In the genomic region with DNA sequence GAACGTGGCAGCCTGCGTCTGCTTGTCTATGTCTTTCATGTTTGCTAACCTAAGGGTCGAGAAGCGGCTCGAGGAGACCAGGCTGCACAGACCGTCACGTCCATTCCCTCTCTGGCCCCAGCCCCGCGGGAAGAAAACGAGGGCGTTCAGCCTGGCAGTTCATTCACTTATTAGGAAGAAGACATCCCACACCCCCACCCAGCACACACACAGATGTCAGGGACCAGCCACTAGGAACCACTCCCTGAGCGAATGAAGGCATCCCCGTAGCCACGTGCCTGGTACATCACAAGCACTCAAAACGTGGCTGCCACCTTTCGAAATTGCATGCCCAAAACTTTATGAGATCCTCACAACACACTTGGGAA, we compare ENCODE assay signal across 8 cellular contexts. TPM values are rescaled to one million over a fixed set of nuclear protein-coding genes. Genes with fewer than 3 reads are reported as not detected.
DNase-seq lines count a peak whose midpoint lies in the region; ATAC-seq and TF ChIP-seq lines count a peak whose summit lies in the region.

No MANE protein-coding gene starts in this region.

- no peak for ATAC-seq in effector memory CD8-positive, alpha-beta T cell (replicated peaks)
- no peak for ATAC-seq in HG03469 (IDR thresholded peaks at IDR 0.05; ENCODE audit: unreplicated experiment)

- TF ChIP-seq CTCF in C4-2B (conservative IDR thresholded peaks at IDR 0.05): no peak
- no peak for TF ChIP-seq CTCF in Loucy (conservative IDR thresholded peaks at IDR 0.05; ENCODE audit: low read length)

- peaks cover 12 to 22% of the 10 kb centered on the region in 2 donors for H3K27me3 Mint-ChIP-seq in effector memory CD8-positive, alpha-beta T cell

- H3K27ac Mint-ChIP-seq in effector memory CD8-positive, alpha-beta T cell: peak overlapping the region; percentile 99 to 100

- H2BK120ac ChIP-seq in neuronal stem cell (ENCODE audit: low read depth, low read length): no peak overlapping the region

- no peak overlapping the region for H4K91ac ChIP-seq in neuronal stem cell (ENCODE audit: low read depth, low read length, poor library complexity)

- peaks cover 4% of the 10 kb centered on the region; the same call in 1 of the 2 replicates for H3F3A ChIP-seq in Loucy (ENCODE audit: low read depth)

- H3K27ac ChIP-seq in C4-2B (peak overlapping the region; percentile 88), neuronal stem cell (replicated peaks; ENCODE audit: low read length) (no peak overlapping the region)

- H3K4me3 ChIP-seq in Loucy (ENCODE audit: low read length, poor library complexity, severe bottlenecking) (peak overlapping the region; percentile 98), neuronal stem cell (ENCODE audit: low read length in 2 of 2) (peak overlapping the region; percentile 82 to 93)

- DNase-seq in effector memory CD8-positive, alpha-beta T cell: no peak
- no peak for DNase-seq in neuronal stem cell (ENCODE audit: low spot score)
- no peak for DNase-seq in activated effector memory CD4-positive, alpha-beta T cell treated with anti-CD3 and anti-CD28 coated beads, Interleukin-2, amount 50 U/mL, for 16 hours
- DNase-seq in effector CD4-positive, alpha-beta T cell: no peak
- DNase-seq in DMS 273 treated with DMSO at 0.1 percent for 48 hours (lab: John Stamatoyannopoulos, UW): no peak

- H3K23ac ChIP-seq in neuronal stem cell (ENCODE audit: low read depth, low read length, poor library complexity): no peak overlapping the region

- H3K9ac ChIP-seq in Loucy (ENCODE audit: low read depth, low read length, poor library complexity, severe bottlenecking) (peak overlapping the region; percentile 97), neuronal stem cell (ENCODE audit: low read depth, low read length, poor library complexity) (peak overlapping the region; percentile 78)

- H2BK12ac ChIP-seq in neuronal stem cell (ENCODE audit: low read length): no peak overlapping the region

- H3K9me2 ChIP-seq in Loucy (replicated peaks; ENCODE audit: low read depth, low read length): no peaks in the 10 kb centered on the region

- peak overlapping the region; percentile 97 for H3K4me3 Mint-ChIP-seq in effector memory CD8-positive, alpha-beta T cell

- H3K4me1 Mint-ChIP-seq in effector memory CD8-positive, alpha-beta T cell (ENCODE audit: low read depth in 2 of 2): peaks cover 17 to 24% of the 10 kb centered on the region in 2 donors

- peaks cover 14% of the 10 kb centered on the region for H3K4me1 ChIP-seq in Loucy (ENCODE audit: insufficient read depth, low read length, poor library complexity, severe bottlenecking)
- H3K4me1 ChIP-seq in neuronal stem cell (ENCODE audit: control insufficient read depth in 2 of 2, insufficient read depth in 1 of 2, low read depth in 1 of 2, low read length in 2 of 2): peaks cover 3 to 5% of the 10 kb centered on the region in 2 donors

- no peaks in the 10 kb centered on the region for H3K9me3 Mint-ChIP-seq in effector memory CD8-positive, alpha-beta T cell

- peak overlapping the region; percentile 12 for H3K18ac ChIP-seq in neuronal stem cell (ENCODE audit: low read length)

- WGBS in neuronal stem cell (ENCODE audit: extremely low coverage in 2 of 2, insufficient read length in 2 of 2, insufficient replicate concordance in 1 of 2), 2 donors: no CpG with 5 or more reads among the region's 16 CpGs

- no peak overlapping the region for H2BK5ac ChIP-seq in neuronal stem cell (ENCODE audit: low read length)

- peaks cover 13% of the 10 kb centered on the region for H3K79me2 ChIP-seq in Loucy (ENCODE audit: insufficient read depth, low read length)

- H2BK15ac ChIP-seq in neuronal stem cell (ENCODE audit: low read length): no peak overlapping the region

- no peak overlapping the region; the same call in 1 of the 2 replicates for H2AFZ ChIP-seq in Loucy (ENCODE audit: low read length)
- H2AFZ ChIP-seq in neuronal stem cell (ENCODE audit: low read length): peak overlapping the region; percentile 93

- H4K20me1 ChIP-seq in Loucy (ENCODE audit: insufficient read depth, low read length, poor library complexity, severe bottlenecking): no peaks in the 10 kb centered on the region

- H3K36me3 ChIP-seq in Loucy (ENCODE audit: insufficient read depth, low read length): no peaks in the 10 kb centered on the region
- peaks cover 0 to 21% of the 10 kb centered on the region in 2 donors for H3K36me3 ChIP-seq in neuronal stem cell (replicated peaks in 1 of 2; ENCODE audit: control insufficient read depth in 2 of 2, insufficient read depth in 2 of 2, low read length in 2 of 2)

- peaks cover 15% of the 10 kb centered on the region for H3K36me3 Mint-ChIP-seq in effector memory CD8-positive, alpha-beta T cell (ENCODE audit: insufficient read depth)

- no peak overlapping the region for H3K4ac ChIP-seq in neuronal stem cell (ENCODE audit: low read length)

- H3K9me3 ChIP-seq in Loucy (ENCODE audit: insufficient read depth, low read depth, low read length) (no peaks in the 10 kb centered on the region), neuronal stem cell (replicated peaks in 1 of 2; ENCODE audit: control insufficient read depth in 2 of 2, insufficient read depth in 1 of 2, low read depth in 1 of 2, low read length in 2 of 2) (no peaks in the 10 kb centered on the region)

- no peaks in the 10 kb centered on the region for H3K27me3 ChIP-seq in Loucy (ENCODE audit: insufficient read depth, low read length, poor library complexity, severe bottlenecking)
- peaks cover 0 to 2% (median 0%) of the 10 kb centered on the region in 3 experiments for H3K27me3 ChIP-seq in neuronal stem cell (ENCODE audit: control insufficient read depth in 3 of 3, insufficient read depth in 3 of 3, low read depth in 1 of 3, low read length in 3 of 3)

- H2AK5ac ChIP-seq in neuronal stem cell (ENCODE audit: low read depth, low read length): peak overlapping the region; percentile 58

- H3K79me1 ChIP-seq in neuronal stem cell (ENCODE audit: low read depth, low read length): no peaks in the 10 kb centered on the region

- no peak overlapping the region for H3K14ac ChIP-seq in neuronal stem cell (ENCODE audit: low read length)

- peak overlapping the region; percentile 90 for H3K4me2 ChIP-seq in Loucy (ENCODE audit: low read depth, low read length, poor library complexity, severe bottlenecking)
- H3K4me2 ChIP-seq in neuronal stem cell (ENCODE audit: insufficient read depth, low read length, poor library complexity, severe bottlenecking): no peak overlapping the region

- no peak overlapping the region for H4K8ac ChIP-seq in neuronal stem cell (ENCODE audit: low read depth, low read length)

RNA-seq across cellular contexts. Expression of a gene that starts 0.7 kb away (rescaled TPM):
- polyA plus RNA-seq in neuronal stem cell (2013, experiment 1 of 2): 12.3 TPM
- polyA plus RNA-seq in neuronal stem cell (2013, experiment 2 of 2): 12.6 TPM

RNA-seq across cellular contexts. Expression of a gene that starts 10.9 kb away (rescaled TPM):
- polyA plus RNA-seq in neuronal stem cell (2013, experiment 1 of 2): 0.15 TPM
- 0.12 TPM for polyA plus RNA-seq in neuronal stem cell (2013, experiment 2 of 2)

RNA-seq across cellular contexts. Expression of a gene that starts 22.6 kb away (rescaled TPM):
- 0.04 TPM for polyA plus RNA-seq in neuronal stem cell (2013, experiment 1 of 2)
- 0.07 TPM for polyA plus RNA-seq in neuronal stem cell (2013, experiment 2 of 2)

RNA-seq across cellular contexts. Expression of a gene that starts 45.4 kb away (rescaled TPM):
- 0.01 TPM for polyA plus RNA-seq in neuronal stem cell (2013, experiment 1 of 2)
- polyA plus RNA-seq in neuronal stem cell (2013, experiment 2 of 2): not detected
